Comparison of ENCODE assay signal across 19 cellular contexts in the genomic region with DNA sequence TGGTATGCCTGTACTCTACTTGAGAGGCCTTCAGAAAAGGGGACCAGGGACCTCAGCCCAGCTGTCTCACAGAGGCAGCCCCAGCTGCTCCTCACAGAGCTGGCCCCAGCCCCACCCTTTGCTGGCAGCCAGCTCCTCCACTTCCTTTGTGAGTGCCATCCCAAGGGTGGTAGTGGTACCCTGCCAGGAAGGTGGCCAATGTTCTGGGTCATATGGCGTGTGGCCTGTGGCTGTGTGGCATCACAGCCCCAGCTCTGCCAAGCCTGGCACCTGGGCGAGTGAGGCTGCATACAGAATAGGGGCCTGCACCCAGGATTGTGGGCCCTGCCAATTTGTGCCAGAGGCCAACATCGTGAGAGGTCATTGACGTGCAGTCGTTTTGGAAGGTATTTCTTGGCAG. TPM values are rescaled to one million over a fixed set of nuclear protein-coding genes. Genes with fewer than 3 reads are reported as not detected.
"Had no signal": no experiment of that assay in that cellular context is flagged by ENCODE, and none has a peak within 500 bp of the region (broad histone marks: within the 10 kb centered on the region; RNA-seq: fewer than 3 reads in every experiment).

No MANE protein-coding gene starts in this region.

- DNase-seq: activated B cell treated with CpG ODN at 0.5 μM for 24 hours; activated CD4-positive, alpha-beta T cell treated with anti-CD3 and anti-CD28 coated beads, Interleukin-2, amount 10 ng/mL, durations not matched to agents 24 days and 14 days; activated CD8-positive, alpha-beta memory T cell treated with anti-CD3 and anti-CD28 coated beads, Interleukin-2, amount 50 U/mL, for 4 hours; activated CD8-positive, alpha-beta T cell treated with anti-CD3 and anti-CD28 coated beads for 36 hours; activated gamma-delta T cell; activated T-cell treated with anti-CD3 and anti-CD28 coated beads, Interleukin-2, amount 50 U/mL, for 4 hours; effector memory CD4-positive, alpha-beta T cell; esophagus squamous epithelium; mammary epithelial cell; naive B cell; stimulated activated CD4-positive, alpha-beta T cell treated with anti-CD3 and anti-CD28 coated beads, Interleukin-12 subunit alpha, Interleukin-12 subunit beta, amount 100 ng/mL, for 4 hours; stimulated activated CD4-positive, alpha-beta T cell treated with anti-CD3 and anti-CD28 coated beads, Interleukin-1b, Interleukin-23, amount 100 ng/mL, for 48 hours; stimulated activated naive CD8-positive, alpha-beta T cell treated with anti-CD3 and anti-CD28 coated beads, Interleukin-15, amount 100 ng/mL, for 72 hours; T-helper 1 cell; T-helper 9 cell; trophoblast cell had no signal

- H3K27ac ChIP-seq: ascending aorta, breast epithelium, esophagus squamous epithelium, vagina had no signal

- H3K36me3 ChIP-seq: breast epithelium had no signal

- H3K4me1 ChIP-seq: ascending aorta, breast epithelium had no signal

- H3K4me3 ChIP-seq: ascending aorta, breast epithelium, esophagus squamous epithelium, vagina had no signal

- H3K9me3 ChIP-seq: ascending aorta, breast epithelium, esophagus squamous epithelium, vagina had no signal

- H3K27me3 ChIP-seq: ascending aorta, breast epithelium, esophagus squamous epithelium, vagina had no signal

RNA-seq across cellular contexts. Expression of a gene that starts 10.7 kb away (rescaled TPM):
- total RNA-seq: activated B cell treated with CpG ODN at 0.5 μM for 24 hours had no signal
